ENCODE assay signal across 1 cellular context in genomic region chr15:67850995-67851535, GRCh38.
A peak's percentile ranks its signal among the peaks of the same experiment; 100 is the strongest.
TF ChIP-seq lines count a peak whose summit lies in the region.

No MANE protein-coding gene starts in this region.

TF ChIP-seq in HCT116, 20 proteins besides CTCF, POLR2A, EP300 and RAD21 (continued from another document):
- no peak for TF ChIP-seq REST (IDR thresholded peaks at IDR 0.05; ENCODE audit: low read depth)
- no peak for TF ChIP-seq EZH2phosphoT487 (IDR thresholded peaks at IDR 0.05; ENCODE audit: borderline replicate concordance)
- peak; percentile 87 for TF ChIP-seq CEBPB (IDR thresholded peaks at IDR 0.05; ENCODE audit: low read depth)
- TF ChIP-seq ZBTB33 (IDR thresholded peaks at IDR 0.05; ENCODE audit: extremely low read depth, insufficient replicate concordance, low read length) = no peak
- no peak for TF ChIP-seq EGR1 (IDR thresholded peaks at IDR 0.05; ENCODE audit: low read depth)
- peak; percentile 76 for TF ChIP-seq FOSL1 (IDR thresholded peaks at IDR 0.05; ENCODE audit: low read depth)
- peak; percentile 73 for TF ChIP-seq JUND (IDR thresholded peaks at IDR 0.05)
- no peak for TF ChIP-seq ELF1 (IDR thresholded peaks at IDR 0.05; ENCODE audit: borderline replicate concordance, low read depth)
- TF ChIP-seq ZFX (IDR thresholded peaks at IDR 0.05) = no peak
- no peak for TF ChIP-seq EZH2 (IDR thresholded peaks at IDR 0.05)
- TF ChIP-seq SP1 (IDR thresholded peaks at IDR 0.05; ENCODE audit: low read depth) = peak; percentile 48
- TF ChIP-seq SRF (IDR thresholded peaks at IDR 0.05; ENCODE audit: low read depth) = no peak
- TF ChIP-seq MAX (IDR thresholded peaks at IDR 0.05) = no peak; the same call in 1 of the 2 replicates
- 0 out of 2 replicates have a peak, but pooled peaks have one; percentile 27 for TF ChIP-seq ATF3 (IDR thresholded peaks at IDR 0.05)
